23 cellular contexts compared by ENCODE assay signal in genomic region chr13:53074119-53074518, GRCh38. TPM values are rescaled to one million over a fixed set of nuclear protein-coding genes. Genes with fewer than 3 reads are reported as not detected.
"Had no signal": no experiment of that assay in that cellular context is flagged by ENCODE, and none has a peak within 500 bp of the region (broad histone marks: within the 10 kb centered on the region; RNA-seq: fewer than 3 reads in every experiment).

No MANE protein-coding gene starts in this region.

- ATAC-seq: effector memory CD8-positive, alpha-beta T cell; foreskin keratinocyte; left lobe of liver; mucosa of descending colon had no signal

- DNase-seq: activated CD4-positive, alpha-beta T cell treated with anti-CD3 and anti-CD28 coated beads, Interleukin-2, amount 50 U/mL, for 48 hours; activated gamma-delta T cell; dermis blood vessel endothelial cell; effector memory CD8-positive, alpha-beta T cell; foreskin keratinocyte; hippocampal formation; mammary epithelial cell; mucosa of descending colon; naive B cell; sigmoid colon; spleen; stimulated activated naive CD4-positive, alpha-beta T cell; SW 1271; T-helper 2 cell; tibial artery; WERI-Rb-1 had no signal

- H3K27ac ChIP-seq: epithelial cell of prostate, foreskin keratinocyte, neutrophil, parathyroid adenoma, sigmoid colon, spleen, tibial artery, WERI-Rb-1 had no signal

- H3K4me1 ChIP-seq: foreskin keratinocyte, parathyroid adenoma, sigmoid colon, spleen, tibial artery had no signal

- H3K27me3 ChIP-seq: foreskin keratinocyte, neutrophil, sigmoid colon, spleen, tibial artery had no signal

- H3K9me3 ChIP-seq: mucosa of descending colon, neutrophil, sigmoid colon, spleen, tibial artery had no signal

- H3K4me3 ChIP-seq: mucosa of descending colon, sigmoid colon, spleen, tibial artery had no signal

- H3K36me3 ChIP-seq: sigmoid colon, spleen, tibial artery, WERI-Rb-1 had no signal

RNA-seq across cellular contexts. Expression of gene OLFM4, which starts 45.5 kb away (rescaled TPM):
- total RNA-seq: astrocyte, bronchial epithelial cell, fibroblast of lung, foreskin keratinocyte, mammary epithelial cell had no signal
- polyA plus RNA-seq: fibroblast of lung, foreskin keratinocyte, mammary epithelial cell had no signal
